12 cellular contexts compared by ENCODE assay signal in the genomic region with DNA sequence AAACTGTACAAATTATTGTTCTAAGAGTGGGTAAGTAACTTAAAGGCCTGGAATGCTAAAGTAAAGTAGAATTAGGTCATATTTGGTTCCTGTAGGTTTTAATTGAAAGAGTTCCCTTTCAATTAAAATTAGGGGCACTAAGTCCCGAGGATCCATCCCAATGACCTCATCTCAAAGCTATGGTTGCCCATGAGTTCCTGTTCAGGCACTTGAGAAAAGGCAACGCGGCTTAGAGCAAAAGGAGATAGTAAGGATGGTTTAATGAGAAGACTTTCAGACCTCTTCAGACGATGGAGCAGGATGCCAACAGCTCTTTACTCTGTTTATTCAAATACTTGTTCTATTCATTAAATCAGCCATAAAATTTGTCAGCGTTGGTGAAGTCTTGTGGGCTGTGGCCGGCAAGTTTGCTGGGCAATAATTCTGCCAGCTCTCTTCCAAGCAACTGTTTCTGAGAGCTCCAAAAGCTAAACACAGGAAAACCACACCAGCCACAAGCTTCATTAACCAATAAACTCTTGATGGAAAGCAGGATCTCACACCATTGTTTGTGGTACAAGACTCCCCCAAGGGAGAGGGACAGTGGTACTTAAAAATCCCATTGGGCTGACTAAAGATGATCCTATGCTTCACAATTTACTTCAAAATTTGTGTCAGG.
DNase-seq lines count a peak whose midpoint lies in the region; ATAC-seq and TF ChIP-seq lines count a peak whose summit lies in the region.
"Had no signal": no experiment of that assay in that cellular context is flagged by ENCODE, and none has a peak within 500 bp of the region (broad histone marks: within the 10 kb centered on the region; RNA-seq: fewer than 3 reads in every experiment).

No MANE protein-coding gene starts in this region.

- no peaks in the 10 kb centered on the region for H3K36me3 ChIP-seq in breast epithelium
- H3K36me3 ChIP-seq in vagina = no peaks in the 10 kb centered on the region
- H3K36me3 ChIP-seq: colonic mucosa had no signal

- H3K36me3 Mint-ChIP-seq in MCF 10A (ENCODE audit: insufficient read depth, unreplicated experiment) = peaks cover 6% of the 10 kb centered on the region
- H3K36me3 Mint-ChIP-seq: activated CD8-positive, alpha-beta memory T cell treated with anti-CD3 and anti-CD28 coated beads, Interleukin-2, amount 10 ng/mL, durations not matched to agents 7 days and 5 days had no signal

- peak overlapping the region; percentile 42 for H3K4me3 Mint-ChIP-seq in MCF 10A (ENCODE audit: unreplicated experiment)
- H3K4me3 Mint-ChIP-seq: activated CD8-positive, alpha-beta memory T cell treated with anti-CD3 and anti-CD28 coated beads, Interleukin-2, amount 10 ng/mL, durations not matched to agents 7 days and 5 days had no signal

- peaks cover 50% of the 10 kb centered on the region for H3K4me1 Mint-ChIP-seq in MCF 10A (ENCODE audit: insufficient read depth, unreplicated experiment)

- TF ChIP-seq CTCF in MCF 10A (IDR thresholded peaks at IDR 0.05; ENCODE audit: unreplicated experiment) = no peak
- TF ChIP-seq CTCF in breast epithelium (IDR thresholded peaks at IDR 0.05) = no peak
- no peak for TF ChIP-seq CTCF in fibroblast of pulmonary artery (IDR thresholded peaks at IDR 0.05; ENCODE audit: low read length, missing control alignments)
- TF ChIP-seq CTCF in vagina (IDR thresholded peaks at IDR 0.05) = no peak

- CTCF ChIA-PET in MCF 10A (lab: Yijun Ruan, JAX) = interaction anchor here (0.7 to 1.8 kb wide), 3 partner anchors 8 to 47 kb away, joined by 3 to 6 read pairs (median 3); no protein-coding TSS in a partner anchor

- POLR2A ChIA-PET in MCF 10A (lab: Yijun Ruan, JAX) = interaction anchor here (0.6 to 3.8 kb wide), 9 partner anchors 9 to 169 kb away, joined by 3 to 42 read pairs (median 3); a partner anchor contains a TSS

- H3K9me3 ChIP-seq in breast epithelium (no peaks in the 10 kb centered on the region), vagina (no peaks in the 10 kb centered on the region)
- H3K9me3 ChIP-seq: colonic mucosa, SK-N-SH had no signal

- no peaks in the 10 kb centered on the region for H3K4me1 ChIP-seq in breast epithelium
- H3K4me1 ChIP-seq in vagina = peaks cover 12% of the 10 kb centered on the region
- H3K4me1 ChIP-seq: colonic mucosa had no signal

- no peak overlapping the region for H3K27ac ChIP-seq in breast epithelium
- H3K27ac ChIP-seq in vagina = peak overlapping the region; percentile 18
- H3K27ac ChIP-seq in caudate nucleus (ENCODE audit: low read depth, low read length) = no peak overlapping the region
- H3K27ac ChIP-seq: colonic mucosa, KMS-11 had no signal

- no peak for TF ChIP-seq POLR2A in breast epithelium (IDR thresholded peaks at IDR 0.05)
- TF ChIP-seq POLR2A in vagina (IDR thresholded peaks at IDR 0.05) = no peak

- no peak for ATAC-seq in left lobe of liver
- ATAC-seq: activated CD8-positive, alpha-beta memory T cell treated with anti-CD3 and anti-CD28 coated beads, Interleukin-2, amount 10 ng/mL, durations not matched to agents 7 days and 5 days had no signal

- no peaks in the 10 kb centered on the region for H3K9me3 Mint-ChIP-seq in MCF 10A (ENCODE audit: unreplicated experiment)

- H3K27ac Mint-ChIP-seq in MCF 10A (ENCODE audit: low read depth, unreplicated experiment) = peak overlapping the region; percentile 93
- H3K27ac Mint-ChIP-seq: activated CD8-positive, alpha-beta memory T cell treated with anti-CD3 and anti-CD28 coated beads, Interleukin-2, amount 10 ng/mL, durations not matched to agents 7 days and 5 days had no signal

- H3K4me3 ChIP-seq in breast epithelium (no peak overlapping the region), fibroblast of pulmonary artery (replicated peaks; ENCODE audit: low read depth, low read length) (no peak overlapping the region), vagina (no peak overlapping the region)
- H3K4me3 ChIP-seq: colonic mucosa had no signal

- H3K27me3 Mint-ChIP-seq in MCF 10A (ENCODE audit: insufficient read depth, unreplicated experiment) = peaks cover 74% of the 10 kb centered on the region

- intact Hi-C loops in MCF 10A (cut with micrococcal nuclease) (no loop called here), breast epithelium (cut with DNase I; ENCODE audit: low total_unique reads) (no loop called here), vagina (cut with DNase I) (no loop called here)

- no peak for DNase-seq in MCF 10A (ENCODE audit: unreplicated experiment)
- DNase-seq in breast epithelium (ENCODE audit: low spot score in 2 of 2) = no peak
- peak; percentile 16 for DNase-seq in NCI-H226
- peak; percentile 7 for DNase-seq in fibroblast of pulmonary artery (ENCODE audit: low read depth)
- DNase-seq in vagina (ENCODE audit: extremely low spot score in 2 of 2) = no peak
- no peak for DNase-seq in left lobe of liver (ENCODE audit: low spot score)
- no peak for DNase-seq in GM03348 (ENCODE audit: low spot score)
- no peak for DNase-seq in caudate nucleus (lab: John Stamatoyannopoulos, UW)
- DNase-seq: activated CD8-positive, alpha-beta memory T cell treated with anti-CD3 and anti-CD28 coated beads, Interleukin-2, amount 10 ng/mL, durations not matched to agents 7 days and 5 days; colonic mucosa; SK-N-SH had no signal

- H3K27me3 ChIP-seq in breast epithelium (peaks cover 0 to 55% of the 10 kb centered on the region in 2 donors), vagina (no peaks in the 10 kb centered on the region)
- H3K27me3 ChIP-seq: colonic mucosa had no signal

- TSS peak; percentile 93 for BruUV-seq in MCF 10A (replicated peaks; lab: Mats Ljungman, UMichigan)

Comparison
In these comparisons a context has a peak if more than half of its experiments do, and no peak if none do; other contexts are left out.
1. DNase-seq: peak in NCI-H226 (single experiment) and fibroblast of pulmonary artery (single experiment); none in MCF 10A (single experiment), breast epithelium (0 of 2), vagina (0 of 2), left lobe of liver (single experiment), GM03348 (single experiment) and caudate nucleus (0 of 61).